Comparison of ENCODE assay signal across 22 cellular contexts in the genomic region with DNA sequence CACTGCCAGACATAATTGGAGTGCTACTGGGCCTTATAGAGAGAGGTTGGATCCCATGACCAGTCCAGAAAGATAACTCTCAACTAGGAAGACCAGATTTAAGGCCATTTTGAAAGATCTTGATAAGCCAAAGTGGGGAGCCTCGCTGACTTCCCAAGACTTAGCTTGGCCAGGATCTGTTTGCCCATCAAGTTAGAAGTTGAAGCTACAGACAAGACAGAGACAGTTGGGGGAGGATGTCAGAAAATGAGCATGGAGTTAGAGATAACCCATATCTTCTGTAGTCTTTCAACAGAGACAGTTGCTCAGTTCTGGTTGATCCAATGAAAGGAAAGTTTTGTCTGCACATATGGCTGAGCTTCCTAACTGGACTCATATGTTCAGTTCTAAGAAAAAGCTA.
DNase-seq lines count a peak whose midpoint lies in the region; FAIRE-seq and TF ChIP-seq lines count a peak whose summit lies in the region.
"Had no signal": no experiment of that assay in that cellular context is flagged by ENCODE, and none has a peak within 500 bp of the region (broad histone marks: within the 10 kb centered on the region; RNA-seq: fewer than 3 reads in every experiment).

No MANE protein-coding gene starts in this region.

- H3K36me3 ChIP-seq in bronchial epithelial cell (ENCODE audit: control insufficient read depth, insufficient read depth, low read length) (no peaks in the 10 kb centered on the region), left ventricle myocardium inferior (no peaks in the 10 kb centered on the region)
- H3K36me3 ChIP-seq: BLaER1 treated with 17β-estradiol and CSF1 and Interleukin-3, amounts not matched to agents 10 nM and 100 nM had no signal

- H3K27me3 ChIP-seq in bronchial epithelial cell (ENCODE audit: control insufficient read depth, insufficient read depth, low read length) (no peaks in the 10 kb centered on the region), left ventricle myocardium inferior (ENCODE audit: low read depth) (peaks cover 5% of the 10 kb centered on the region)
- H3K27me3 ChIP-seq: BLaER1 treated with 17β-estradiol and CSF1 and Interleukin-3, amounts not matched to agents 10 nM and 100 nM had no signal

- FAIRE-seq in H54 (lab: Jason Lieb, UNC) (peak; percentile 67), bronchial epithelial cell (lab: Jason Lieb, UNC) (peak; percentile 43), GM12892 (lab: Jason Lieb, UNC) (no peak)
- FAIRE-seq: A549, GM12878, GM19239 had no signal

- TF ChIP-seq CTCF in bronchial epithelial cell (IDR thresholded peaks at IDR 0.05; ENCODE audit: insufficient read depth, low read length, severe bottlenecking) (no peak), left ventricle myocardium inferior (IDR thresholded peaks at IDR 0.05; ENCODE audit: borderline replicate concordance) (no peak)

- no peaks in the 10 kb centered on the region for H3K4me1 ChIP-seq in left ventricle myocardium inferior
- H3K4me1 ChIP-seq: A549; BLaER1 treated with 17β-estradiol and CSF1 and Interleukin-3, amounts not matched to agents 10 nM and 100 nM had no signal

- no peak overlapping the region for H3K27ac ChIP-seq in left ventricle myocardium inferior (replicated peaks)
- H3K27ac ChIP-seq: 22Rv1; A549; BLaER1 treated with 17β-estradiol and CSF1 and Interleukin-3, amounts not matched to agents 10 nM and 100 nM; C4-2B had no signal

- intact Hi-C loops in left ventricle myocardium inferior (cut with micrococcal nuclease), result loop anchor here (10.0 kb wide), 1 partner anchor 970 kb away; the partner anchor contains the start of gene HS3ST3B1

- H3K4me3 ChIP-seq in bronchial epithelial cell (ENCODE audit: low read depth, low read length) (no peak overlapping the region), left ventricle myocardium inferior (no peak overlapping the region)
- H3K4me3 ChIP-seq: A549; BLaER1 treated with 17β-estradiol and CSF1 and Interleukin-3, amounts not matched to agents 10 nM and 100 nM; GM12878 had no signal

- TF ChIP-seq POLR2A in H54 (IDR thresholded peaks at IDR 0.05; ENCODE audit: low read depth, low read length) (no peak), GM12892 (IDR thresholded peaks at IDR 0.05; ENCODE audit: low read depth, low read length) (no peak)

- no peak for DNase-seq in H54 (ENCODE audit: insufficient read length, low spot score)
- DNase-seq in OCI-M1 (lab: John Stamatoyannopoulos, UW), result peak; percentile 77
- DNase-seq in bronchial epithelial cell (ENCODE audit: low read depth), result no peak
- no peak for DNase-seq in GM12892 (ENCODE audit: insufficient read length)
- no peak for DNase-seq in left ventricle myocardium inferior
- DNase-seq: AML-193; CD4-positive, alpha-beta T cell; CD8-positive, alpha-beta T cell; COR-L47; DMS 273 treated with DMSO at 0.1 percent for 48 hours; DMS153; DMS53; DMS79; DND-41; EL; GDM1 had no signal

- no peaks in the 10 kb centered on the region for H3K9me3 ChIP-seq in left ventricle myocardium inferior (replicated peaks)
- H3K9me3 ChIP-seq: A549 had no signal
